28 cellular contexts compared by ENCODE assay signal in the genomic region with DNA sequence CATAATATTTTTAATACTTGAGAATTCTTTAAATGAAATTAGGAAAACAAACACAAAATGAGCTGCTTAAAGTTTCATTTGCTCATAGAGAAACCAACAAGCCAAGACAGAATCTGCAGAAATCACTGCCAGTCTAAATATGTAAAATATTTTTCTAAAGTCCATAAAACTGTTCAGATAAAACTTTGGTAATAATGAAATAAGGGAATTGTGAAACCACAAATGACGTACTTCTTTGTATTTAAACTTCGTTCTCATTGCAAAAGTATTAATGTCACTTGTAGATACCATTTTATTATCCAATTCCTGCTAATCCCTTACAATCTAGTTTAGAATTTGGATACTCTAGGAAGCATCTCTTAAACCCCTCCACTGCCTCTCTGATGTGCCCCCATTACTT.
DNase-seq lines count a peak whose midpoint lies in the region; ATAC-seq, FAIRE-seq and TF ChIP-seq lines count a peak whose summit lies in the region.
"Had no signal": no experiment of that assay in that cellular context is flagged by ENCODE, and none has a peak within 500 bp of the region (broad histone marks: within the 10 kb centered on the region; RNA-seq: fewer than 3 reads in every experiment).

No MANE protein-coding gene starts in this region.

- intact Hi-C loops in pancreas (cut with DNase I) (no loop called here), left colon (cut with DNase I, micrococcal nuclease) (no loop called here), head of caudate nucleus (cut with DNase I) (no loop called here)

- no peak overlapping the region for H3K27ac ChIP-seq in pancreas
- H3K27ac ChIP-seq: BLaER1 treated with 17β-estradiol and CSF1 and Interleukin-3, amounts not matched to agents 10 nM and 100 nM had no signal

- 38 to 65% methylated on average over 2 of the region's 2 CpGs for WGBS in pancreas, 2 donors

- peak overlapping the region; percentile 40 for H3K9ac ChIP-seq in adipocyte (ENCODE audit: low read length)
- H3K9ac ChIP-seq: BLaER1 treated with 17β-estradiol and CSF1 and Interleukin-3, amounts not matched to agents 10 nM and 100 nM; SK-N-SH had no signal

- H3K27me3 ChIP-seq in adipocyte (replicated peaks; ENCODE audit: control insufficient read depth, insufficient read depth, low read length) (no peaks in the 10 kb centered on the region), pancreas (no peaks in the 10 kb centered on the region)
- H3K27me3 ChIP-seq: BLaER1 treated with 17β-estradiol and CSF1 and Interleukin-3, amounts not matched to agents 10 nM and 100 nM had no signal

- ATAC-seq in pancreas (no peak), left colon (no peak), HG02981 (IDR thresholded peaks at IDR 0.05; ENCODE audit: unreplicated experiment) (no peak)
- ATAC-seq: K562, PC-3 had no signal

- DNase-seq in AG10803 (ENCODE audit: low read depth) (peak; percentile 56), adipocyte (ENCODE audit: low read depth) (no peak), fibroblast of mammary gland (ENCODE audit: low read depth) (peak; percentile 14), pancreas (no peak), left colon (no peak), head of caudate nucleus (no peak), T-helper 2 cell (no peak)
- DNase-seq: 8988T; ACHN; AML-193; CD4-positive, alpha-beta T cell; COR-L47; DMS79; H7; Kasumi-1; NCI-H1092 treated with DMSO at 0.1 percent for 48 hours; NCI-H1436 treated with DMSO at 0.1 percent for 48 hours; NCI-H187 treated with DMSO at 0.1 percent for 48 hours; NCI-H524 treated with DMSO at 0.1 percent for 48 hours; NCI-H82; NK-92 treated with Interleukin-12 subunit alpha and Interleukin-12 subunit beta, amount 100 ng/mL, for 24 hours; PC-3; SK-N-SH had no signal

- no peak overlapping the region for H3K4me3 ChIP-seq in AG10803 (ENCODE audit: low read length)
- peak overlapping the region; percentile 62 for H3K4me3 ChIP-seq in adipocyte (ENCODE audit: low read length)
- H3K4me3 ChIP-seq in fibroblast of mammary gland (ENCODE audit: control insufficient read depth, low read depth, low read length), result no peak overlapping the region
- H3K4me3 ChIP-seq in pancreas, result no peak overlapping the region
- H3K4me3 ChIP-seq: BLaER1 treated with 17β-estradiol and CSF1 and Interleukin-3, amounts not matched to agents 10 nM and 100 nM; K562 had no signal

- TF ChIP-seq CTCF in AG10803 (conservative IDR thresholded peaks at IDR 0.05; ENCODE audit: low read length), result no peak
- TF ChIP-seq CTCF in fibroblast of mammary gland (conservative IDR thresholded peaks at IDR 0.05; ENCODE audit: control insufficient read depth, insufficient read depth, low read depth, low read length), result no peak
- TF ChIP-seq CTCF in pancreas (IDR thresholded peaks at IDR 0.05), result no peak

- H3K36me3 ChIP-seq in adipocyte (ENCODE audit: control insufficient read depth, insufficient read depth, low read length, severe bottlenecking) (no peaks in the 10 kb centered on the region), pancreas (no peaks in the 10 kb centered on the region)
- H3K36me3 ChIP-seq: BLaER1 treated with 17β-estradiol and CSF1 and Interleukin-3, amounts not matched to agents 10 nM and 100 nM had no signal

- H3K4me1 ChIP-seq in adipocyte (ENCODE audit: control insufficient read depth, insufficient read depth, low read length) (peaks cover 10% of the 10 kb centered on the region), pancreas (no peaks in the 10 kb centered on the region)
- H3K4me1 ChIP-seq: BLaER1 treated with 17β-estradiol and CSF1 and Interleukin-3, amounts not matched to agents 10 nM and 100 nM had no signal

- H3K9me3 ChIP-seq in adipocyte (ENCODE audit: control insufficient read depth, low read length), result no peaks in the 10 kb centered on the region
- H3K9me3 ChIP-seq in pancreas, result no peaks in the 10 kb centered on the region
- H3K9me3 ChIP-seq: BLaER1 treated with 17β-estradiol and CSF1 and Interleukin-3, amounts not matched to agents 10 nM and 100 nM; SK-N-SH had no signal

- peak; percentile 9 for FAIRE-seq in pancreas (lab: Jason Lieb, UNC)
- FAIRE-seq: GM18507, HTR-8/SVneo, K562 had no signal

Comparison
In these comparisons a context has a peak if more than half of its experiments do, and no peak if none do; other contexts are left out.
1. DNase-seq: peak in AG10803 (single experiment) and fibroblast of mammary gland (single experiment); none in adipocyte (single experiment), pancreas (0 of 6), left colon (0 of 2), head of caudate nucleus (0 of 42) and T-helper 2 cell (0 of 5).